1 cellular context compared by ENCODE assay signal in genomic region chr1:39196244-39197215, GRCh38.
TF ChIP-seq lines count a peak whose summit lies in the region.

No MANE protein-coding gene starts in this region.

TF ChIP-seq in K562, 482 proteins besides CTCF, POLR2A, EP300 and RAD21 (continued from another document and continues in another):
- TF ChIP-seq, protein P1, sequence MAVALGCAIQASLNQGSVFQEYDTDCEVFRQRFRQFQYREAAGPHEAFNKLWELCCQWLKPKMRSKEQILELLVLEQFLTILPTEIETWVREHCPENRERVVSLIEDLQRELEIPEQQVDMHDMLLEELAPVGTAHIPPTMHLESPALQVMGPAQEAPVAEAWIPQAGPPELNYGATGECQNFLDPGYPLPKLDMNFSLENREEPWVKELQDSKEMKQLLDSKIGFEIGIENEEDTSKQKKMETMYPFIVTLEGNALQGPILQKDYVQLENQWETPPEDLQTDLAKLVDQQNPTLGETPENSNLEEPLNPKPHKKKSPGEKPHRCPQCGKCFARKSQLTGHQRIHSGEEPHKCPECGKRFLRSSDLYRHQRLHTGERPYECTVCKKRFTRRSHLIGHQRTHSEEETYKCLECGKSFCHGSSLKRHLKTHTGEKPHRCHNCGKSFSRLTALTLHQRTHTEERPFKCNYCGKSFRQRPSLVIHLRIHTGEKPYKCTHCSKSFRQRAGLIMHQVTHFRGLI (CRISPR knock-in tag; IDR thresholded peaks at IDR 0.05) = no peak
- TF ChIP-seq NCOR1 (IDR thresholded peaks at IDR 0.05) (peak; percentile 48), ZBTB34 (CRISPR knock-in tag; IDR thresholded peaks at IDR 0.05) (no peak), FOS (IDR thresholded peaks at IDR 0.05; ENCODE audit: extremely low read depth, insufficient read length) (no peak), ASH1L (IDR thresholded peaks at IDR 0.05; ENCODE audit: borderline replicate concordance, low read depth, partially characterized antibody) (no peak), ZNF239 (CRISPR knock-in tag; IDR thresholded peaks at IDR 0.05) (no peak), ATF2 (CRISPR knock-in tag; IDR thresholded peaks at IDR 0.05) (no peak), POLR2AphosphoS2 (IDR thresholded peaks at IDR 0.05; ENCODE audit: low read length) (no peak), CHCHD3 (CRISPR knock-in tag; IDR thresholded peaks at IDR 0.05) (no peak), MNT (conservative IDR thresholded peaks at IDR 0.05) (peak in 1 of 2 experiments; percentile 27; a peak in 1 of 4 replicates), BDP1 (IDR thresholded peaks at IDR 0.05; ENCODE audit: insufficient read depth, insufficient read length) (no peak), ERF (CRISPR knock-in tag; IDR thresholded peaks at IDR 0.05) (0 out of 2 replicates have a peak, but pooled peaks have one; percentile 47), ZNF740 (CRISPR knock-in tag; IDR thresholded peaks at IDR 0.05) (peak; percentile 73), ZNF740 (tag; IDR thresholded peaks at IDR 0.05) (peak in 1 of 2 experiments; percentile 50; a peak in 1 of 4 replicates), ZNF324 (CRISPR knock-in tag; IDR thresholded peaks at IDR 0.05) (no peak), MEF2A (IDR thresholded peaks at IDR 0.05; ENCODE audit: control insufficient read depth, low read depth, low read length) (peak; percentile 22; the same call in 1 of the 2 replicates), GTF2F1 (IDR thresholded peaks at IDR 0.05; ENCODE audit: low read depth, low read length) (no peak), TCF3 (CRISPR knock-in tag; IDR thresholded peaks at IDR 0.05) (peak; percentile 75), CEBPG (CRISPR knock-in tag; IDR thresholded peaks at IDR 0.05) (no peak), CEBPG (tag; conservative IDR thresholded peaks at IDR 0.05 in 1 of 2, IDR thresholded peaks at IDR 0.05 in 1 of 2) (no peak), NR4A1 (CRISPR knock-in tag; IDR thresholded peaks at IDR 0.05) (no peak), NR4A1 (tag; IDR thresholded peaks at IDR 0.05) (no peak), MLX (CRISPR knock-in tag; conservative IDR thresholded peaks at IDR 0.05) (no peak), RBFOX2 (IDR thresholded peaks at IDR 0.05; ENCODE audit: low read depth, low read length) (no peak), ZNF121 (CRISPR knock-in tag; conservative IDR thresholded peaks at IDR 0.05) (no peak), ZNF431 (CRISPR knock-in tag; IDR thresholded peaks at IDR 0.05) (no peak), ARID1B (IDR thresholded peaks at IDR 0.05) (peak; percentile 70), TCF7 (IDR thresholded peaks at IDR 0.05; ENCODE audit: borderline replicate concordance) (peak; percentile 62; the same call in 1 of the 2 replicates), FOXM1 (IDR thresholded peaks at IDR 0.05; ENCODE audit: low read depth) (peak; percentile 22; the same call in 1 of the 2 replicates), FOXM1 (CRISPR knock-in tag; IDR thresholded peaks at IDR 0.05; ENCODE audit: low read depth) (no peak), PHF21A (IDR thresholded peaks at IDR 0.05; ENCODE audit: borderline replicate concordance, low read depth) (no peak), NR2F6 (CRISPR knock-in tag; IDR thresholded peaks at IDR 0.05) (no peak), ETV1 (tag; conservative IDR thresholded peaks at IDR 0.05; ENCODE audit: low read depth) (peak; percentile 68), TAL1 (IDR thresholded peaks at IDR 0.05) (peak; percentile 65; the same call in 1 of the 2 replicates), CREM (IDR thresholded peaks at IDR 0.05; ENCODE audit: low read depth) (0 out of 2 replicates have a peak, but pooled peaks have one; percentile 24), NR1H2 (CRISPR knock-in tag; IDR thresholded peaks at IDR 0.05) (no peak), SMAD4 (CRISPR knock-in tag; conservative IDR thresholded peaks at IDR 0.05) (peak; percentile 43), ZNF165 (CRISPR knock-in tag; IDR thresholded peaks at IDR 0.05; ENCODE audit: borderline replicate concordance) (no peak), E2F8 (IDR thresholded peaks at IDR 0.05; ENCODE audit: low read depth, partially characterized antibody) (no peak)
- TF ChIP-seq, protein P2, sequence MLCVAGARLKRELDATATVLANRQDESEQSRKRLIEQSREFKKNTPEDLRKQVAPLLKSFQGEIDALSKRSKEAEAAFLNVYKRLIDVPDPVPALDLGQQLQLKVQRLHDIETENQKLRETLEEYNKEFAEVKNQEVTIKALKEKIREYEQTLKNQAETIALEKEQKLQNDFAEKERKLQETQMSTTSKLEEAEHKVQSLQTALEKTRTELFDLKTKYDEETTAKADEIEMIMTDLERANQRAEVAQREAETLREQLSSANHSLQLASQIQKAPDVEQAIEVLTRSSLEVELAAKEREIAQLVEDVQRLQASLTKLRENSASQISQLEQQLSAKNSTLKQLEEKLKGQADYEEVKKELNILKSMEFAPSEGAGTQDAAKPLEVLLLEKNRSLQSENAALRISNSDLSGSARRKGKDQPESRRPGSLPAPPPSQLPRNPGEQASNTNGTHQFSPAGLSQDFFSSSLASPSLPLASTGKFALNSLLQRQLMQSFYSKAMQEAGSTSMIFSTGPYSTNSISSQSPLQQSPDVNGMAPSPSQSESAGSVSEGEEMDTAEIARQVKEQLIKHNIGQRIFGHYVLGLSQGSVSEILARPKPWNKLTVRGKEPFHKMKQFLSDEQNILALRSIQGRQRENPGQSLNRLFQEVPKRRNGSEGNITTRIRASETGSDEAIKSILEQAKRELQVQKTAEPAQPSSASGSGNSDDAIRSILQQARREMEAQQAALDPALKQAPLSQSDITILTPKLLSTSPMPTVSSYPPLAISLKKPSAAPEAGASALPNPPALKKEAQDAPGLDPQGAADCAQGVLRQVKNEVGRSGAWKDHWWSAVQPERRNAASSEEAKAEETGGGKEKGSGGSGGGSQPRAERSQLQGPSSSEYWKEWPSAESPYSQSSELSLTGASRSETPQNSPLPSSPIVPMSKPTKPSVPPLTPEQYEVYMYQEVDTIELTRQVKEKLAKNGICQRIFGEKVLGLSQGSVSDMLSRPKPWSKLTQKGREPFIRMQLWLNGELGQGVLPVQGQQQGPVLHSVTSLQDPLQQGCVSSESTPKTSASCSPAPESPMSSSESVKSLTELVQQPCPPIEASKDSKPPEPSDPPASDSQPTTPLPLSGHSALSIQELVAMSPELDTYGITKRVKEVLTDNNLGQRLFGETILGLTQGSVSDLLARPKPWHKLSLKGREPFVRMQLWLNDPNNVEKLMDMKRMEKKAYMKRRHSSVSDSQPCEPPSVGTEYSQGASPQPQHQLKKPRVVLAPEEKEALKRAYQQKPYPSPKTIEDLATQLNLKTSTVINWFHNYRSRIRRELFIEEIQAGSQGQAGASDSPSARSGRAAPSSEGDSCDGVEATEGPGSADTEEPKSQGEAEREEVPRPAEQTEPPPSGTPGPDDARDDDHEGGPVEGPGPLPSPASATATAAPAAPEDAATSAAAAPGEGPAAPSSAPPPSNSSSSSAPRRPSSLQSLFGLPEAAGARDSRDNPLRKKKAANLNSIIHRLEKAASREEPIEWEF (CRISPR knock-in tag; IDR thresholded peaks at IDR 0.05) = no peak
- TF ChIP-seq, protein P3, sequence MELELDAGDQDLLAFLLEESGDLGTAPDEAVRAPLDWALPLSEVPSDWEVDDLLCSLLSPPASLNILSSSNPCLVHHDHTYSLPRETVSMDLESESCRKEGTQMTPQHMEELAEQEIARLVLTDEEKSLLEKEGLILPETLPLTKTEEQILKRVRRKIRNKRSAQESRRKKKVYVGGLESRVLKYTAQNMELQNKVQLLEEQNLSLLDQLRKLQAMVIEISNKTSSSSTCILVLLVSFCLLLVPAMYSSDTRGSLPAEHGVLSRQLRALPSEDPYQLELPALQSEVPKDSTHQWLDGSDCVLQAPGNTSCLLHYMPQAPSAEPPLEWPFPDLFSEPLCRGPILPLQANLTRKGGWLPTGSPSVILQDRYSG (tag; conservative IDR thresholded peaks at IDR 0.05; ENCODE audit: low read depth) = no peak
- TF ChIP-seq, protein P4, sequence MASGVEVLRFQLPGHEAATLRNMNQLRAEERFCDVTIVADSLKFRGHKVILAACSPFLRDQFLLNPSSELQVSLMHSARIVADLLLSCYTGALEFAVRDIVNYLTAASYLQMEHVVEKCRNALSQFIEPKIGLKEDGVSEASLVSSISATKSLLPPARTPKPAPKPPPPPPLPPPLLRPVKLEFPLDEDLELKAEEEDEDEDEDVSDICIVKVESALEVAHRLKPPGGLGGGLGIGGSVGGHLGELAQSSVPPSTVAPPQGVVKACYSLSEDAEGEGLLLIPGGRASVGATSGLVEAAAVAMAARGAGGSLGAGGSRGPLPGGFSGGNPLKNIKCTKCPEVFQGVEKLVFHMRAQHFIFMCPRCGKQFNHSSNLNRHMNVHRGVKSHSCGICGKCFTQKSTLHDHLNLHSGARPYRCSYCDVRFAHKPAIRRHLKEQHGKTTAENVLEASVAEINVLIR (CRISPR knock-in tag; IDR thresholded peaks at IDR 0.05) = peak; percentile 28; the same call in 1 of the 2 replicates
- TF ChIP-seq, protein P5, sequence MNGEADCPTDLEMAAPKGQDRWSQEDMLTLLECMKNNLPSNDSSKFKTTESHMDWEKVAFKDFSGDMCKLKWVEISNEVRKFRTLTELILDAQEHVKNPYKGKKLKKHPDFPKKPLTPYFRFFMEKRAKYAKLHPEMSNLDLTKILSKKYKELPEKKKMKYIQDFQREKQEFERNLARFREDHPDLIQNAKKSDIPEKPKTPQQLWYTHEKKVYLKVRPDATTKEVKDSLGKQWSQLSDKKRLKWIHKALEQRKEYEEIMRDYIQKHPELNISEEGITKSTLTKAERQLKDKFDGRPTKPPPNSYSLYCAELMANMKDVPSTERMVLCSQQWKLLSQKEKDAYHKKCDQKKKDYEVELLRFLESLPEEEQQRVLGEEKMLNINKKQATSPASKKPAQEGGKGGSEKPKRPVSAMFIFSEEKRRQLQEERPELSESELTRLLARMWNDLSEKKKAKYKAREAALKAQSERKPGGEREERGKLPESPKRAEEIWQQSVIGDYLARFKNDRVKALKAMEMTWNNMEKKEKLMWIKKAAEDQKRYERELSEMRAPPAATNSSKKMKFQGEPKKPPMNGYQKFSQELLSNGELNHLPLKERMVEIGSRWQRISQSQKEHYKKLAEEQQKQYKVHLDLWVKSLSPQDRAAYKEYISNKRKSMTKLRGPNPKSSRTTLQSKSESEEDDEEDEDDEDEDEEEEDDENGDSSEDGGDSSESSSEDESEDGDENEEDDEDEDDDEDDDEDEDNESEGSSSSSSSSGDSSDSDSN (IDR thresholded peaks at IDR 0.05; ENCODE audit: borderline replicate concordance in 1 of 2, low read depth in 2 of 2, low read length in 2 of 2) = no peak
